ENCODE assay signal across 8 cellular contexts in the genomic region with DNA sequence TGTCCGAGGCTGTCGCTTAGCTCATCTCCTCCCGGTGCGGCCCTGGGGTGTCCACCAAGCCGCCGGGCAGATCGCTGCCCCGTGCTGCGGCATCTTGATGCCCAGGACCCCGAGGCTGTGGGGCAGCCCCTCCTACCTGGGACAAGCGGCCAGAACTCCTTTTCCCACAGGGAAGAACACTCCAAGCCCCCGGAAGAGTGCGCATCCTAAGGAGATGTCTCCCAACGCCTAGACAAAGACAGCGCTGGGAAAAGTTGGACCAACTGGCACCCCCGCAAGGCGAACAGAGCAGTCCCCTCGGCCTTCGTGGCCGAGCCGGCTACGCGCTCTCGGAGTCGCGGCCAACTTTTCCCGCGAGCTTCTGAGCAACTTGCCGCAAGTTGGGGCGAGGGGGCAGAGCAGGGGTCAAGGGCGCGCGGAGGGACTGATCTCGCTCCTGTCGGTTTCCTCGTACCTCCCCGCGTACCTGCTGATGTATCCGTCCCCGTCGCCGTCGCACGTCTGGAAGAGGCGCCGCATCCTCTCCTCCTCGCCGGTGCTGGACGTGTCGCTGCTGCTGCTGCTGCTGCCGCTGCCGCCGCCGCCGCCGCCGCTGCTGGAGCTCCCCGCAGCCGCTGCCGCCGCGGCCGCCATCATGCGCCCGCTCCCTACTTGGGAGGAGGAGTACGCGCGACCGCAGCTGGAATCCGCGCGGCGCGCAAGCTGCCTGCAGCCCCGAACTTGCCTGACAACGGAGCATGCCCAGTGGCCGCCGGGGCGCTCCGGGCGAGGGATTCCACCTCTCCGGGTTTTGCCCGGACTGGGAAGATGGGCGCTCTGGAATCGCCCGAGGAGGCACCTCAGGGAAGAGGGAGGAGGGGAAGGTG. TPM values are rescaled to one million over a fixed set of nuclear protein-coding genes. Genes with fewer than 3 reads are reported as not detected.
DNase-seq lines count a peak whose midpoint lies in the region; ATAC-seq and TF ChIP-seq lines count a peak whose summit lies in the region.

TSS of gene MCC (minus strand) at position 675 of the 866 bp plus-strand sequence.

- 0 to 1% methylated on average over 2 to 82 of the region's 86 CpGs for WGBS in body of pancreas, 2 donors

- peaks cover 2% of the 10 kb centered on the region for H3K36me3 Mint-ChIP-seq in progenitor cell of endocrine pancreas (ENCODE audit: insufficient read depth)

- ATAC-seq in body of pancreas (peak; percentile 83), GM21526 (IDR thresholded peaks at IDR 0.05; ENCODE audit: low FRiP score, unreplicated experiment) (no peak), HG03139 (IDR thresholded peaks at IDR 0.05; ENCODE audit: unreplicated experiment) (no peak)

- peak within 1 kb of the TSS; percentile 91 for H3K27ac Mint-ChIP-seq in progenitor cell of endocrine pancreas

- H3K4me1 ChIP-seq in body of pancreas: peaks cover 22% of the 10 kb centered on the region

- peak; percentile 6 to 53 (median 50) for TF ChIP-seq POLR2A in body of pancreas (IDR thresholded peaks at IDR 0.05)

- DNase-seq in DMS53 (lab: John Stamatoyannopoulos, UW): peak; percentile 89
- DNase-seq in HS-5 (ENCODE audit: low read depth): peak; percentile 56
- DNase-seq in SHP77 treated with DMSO at 0.1 percent for 48 hours (lab: John Stamatoyannopoulos, UW): peak; percentile 28
- peak; percentile 61 to 77 (median 73) for DNase-seq in body of pancreas
- DNase-seq in hepatic stellate cell (ENCODE audit: low spot score): peak; percentile 90
- peak; percentile 86 for DNase-seq in progenitor cell of endocrine pancreas (ENCODE audit: low spot score, unreplicated experiment)

- TF ChIP-seq CTCF in body of pancreas (IDR thresholded peaks at IDR 0.05) (no peak), progenitor cell of endocrine pancreas (IDR thresholded peaks at IDR 0.05; ENCODE audit: unreplicated experiment) (no peak)

- no peaks in the 10 kb centered on the region for H3K4me1 Mint-ChIP-seq in progenitor cell of endocrine pancreas (ENCODE audit: low read depth)

- H3K27ac ChIP-seq in body of pancreas: peak within 1 kb of the TSS in 3 of 4 donors; percentile 28 to 56 (median 52)

- no peaks in the 10 kb centered on the region for H3K27me3 ChIP-seq in body of pancreas

- intact Hi-C loops in body of pancreas (cut with DNase I): no loop called here

- H3K4me3 Mint-ChIP-seq in progenitor cell of endocrine pancreas (ENCODE audit: low read depth): peak within 1 kb of the TSS; percentile 93

- no peaks in the 10 kb centered on the region for H3K9me3 ChIP-seq in body of pancreas

- peaks cover 19% of the 10 kb centered on the region for H3K27me3 Mint-ChIP-seq in progenitor cell of endocrine pancreas

- H3K36me3 ChIP-seq in body of pancreas (replicated peaks in 1 of 2; ENCODE audit: insufficient read depth in 1 of 2, low read depth in 2 of 2): no peaks in the 10 kb centered on the region

- peaks cover 16% of the 10 kb centered on the region for H3K9me3 Mint-ChIP-seq in progenitor cell of endocrine pancreas (ENCODE audit: low read depth)

- H3K4me3 ChIP-seq in body of pancreas: peak within 1 kb of the TSS; percentile 13 to 21

RNA-seq across cellular contexts. Expression of gene MCC, which starts in this region (rescaled TPM):
- total RNA-seq in body of pancreas (1 to 10 TPM; 7.5 to 9.9 TPM), progenitor cell of endocrine pancreas (17.9 and 18.9 TPM in 2 replicates)

Comparison
In these comparisons a context has a peak if more than half of its experiments do, and no peak if none do; other contexts are left out.
1. DNase-seq: peak in every context shown above with its lines; median percentile 90 in hepatic stellate cell; 89 in DMS53; 86 in progenitor cell of endocrine pancreas; 73 in body of pancreas; 56 in HS-5; 28 in SHP77 treated with DMSO at 0.1 percent for 48 hours.